In the genomic region with DNA sequence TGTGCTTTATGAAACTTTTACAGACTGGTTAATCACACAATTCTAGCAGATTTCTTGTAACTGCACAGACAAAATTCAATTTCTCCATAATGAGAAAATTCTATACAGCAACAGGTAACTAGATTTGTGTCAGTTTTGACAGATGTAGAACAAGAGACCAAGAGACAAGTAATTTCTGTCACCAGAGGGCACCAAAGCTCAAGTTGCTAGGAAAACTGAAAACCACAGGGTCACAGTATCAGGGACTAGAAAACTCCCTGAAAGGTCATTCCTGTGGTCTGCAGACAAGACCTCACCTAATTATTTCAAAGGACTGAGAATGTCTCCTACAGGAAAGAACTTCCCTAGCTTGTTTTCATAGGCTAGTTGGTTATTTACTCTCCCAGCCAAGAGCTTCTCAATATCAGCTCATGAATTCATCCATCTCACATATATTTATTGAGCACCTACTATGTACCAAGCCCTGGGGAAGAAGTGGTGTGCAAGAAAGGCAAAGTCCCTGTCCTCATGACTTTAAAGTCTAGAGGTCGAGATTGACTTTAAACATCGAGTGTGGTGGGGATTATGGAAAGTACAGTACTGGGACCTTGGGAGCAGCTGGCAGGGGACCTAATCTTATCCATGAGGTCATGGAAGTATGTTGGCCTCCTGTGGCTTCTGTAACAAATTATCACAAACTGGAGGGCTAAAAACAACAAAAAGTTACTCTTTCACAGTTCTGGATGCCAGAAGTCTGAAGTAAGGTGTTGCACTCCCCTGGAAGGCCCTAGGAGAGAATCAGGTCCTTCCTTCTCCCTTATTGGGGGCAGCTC, we compare ENCODE assay signal across 8 cellular contexts. TPM values are rescaled to one million over a fixed set of nuclear protein-coding genes. Genes with fewer than 3 reads are reported as not detected.
DNase-seq lines count a peak whose midpoint lies in the region; ATAC-seq, FAIRE-seq and TF ChIP-seq lines count a peak whose summit lies in the region.

No MANE protein-coding gene starts in this region.

- H3K4me1 ChIP-seq in GM23248 (ENCODE audit: insufficient read depth) (peaks cover 12% of the 10 kb centered on the region), sigmoid colon (no peaks in the 10 kb centered on the region)

- CTCF ChIA-PET in activated naive CD4-positive, alpha-beta T cell treated with anti-CD3 and anti-CD28 coated beads, Interleukin-2, amount 10 ng/mL, durations not matched to agents 7 days and 5 days (lab: Charles Lee) = interaction anchor here (0.7 to 7.2 kb wide), 23 partner anchors 8 to 1006 kb away, joined by 3 to 165 read pairs (median 4); a partner anchor contains a TSS

- intact Hi-C loops in left cardiac atrium (cut with DNase I) (loop anchor here (1.0 to 5.0 kb wide), 3 partner anchors 48 to 519 kb away; no protein-coding TSS in a partner anchor), sigmoid colon (cut with DNase I) (loop anchor here (5.0 kb wide), 1 partner anchor 49 kb away; no protein-coding TSS in a partner anchor)

- ATAC-seq in left cardiac atrium (peak; percentile 51 to 70), GM21529 (IDR thresholded peaks at IDR 0.05; ENCODE audit: unreplicated experiment) (no peak)

- H3K27ac ChIP-seq in GM23248 (no peak overlapping the region), sigmoid colon (no peak overlapping the region), coronary artery (no peak overlapping the region)

- H4K20me1 ChIP-seq in GM23248 (ENCODE audit: insufficient read depth) = no peaks in the 10 kb centered on the region

- 0 out of 2 replicates have a peak, but pooled peaks cover 4% of the 10 kb centered on the region for H3F3A ChIP-seq in GM23248 (ENCODE audit: insufficient read depth)

- FAIRE-seq in D721Med (lab: Jason Lieb, UNC) = peak; percentile 67

- H3K36me3 Mint-ChIP-seq in activated naive CD4-positive, alpha-beta T cell treated with anti-CD3 and anti-CD28 coated beads, Interleukin-2, amount 10 ng/mL, durations not matched to agents 7 days and 5 days = peaks cover 3% of the 10 kb centered on the region

- in situ Hi-C loops in GM23248 (cut with MboI) = no loop called here

- TF ChIP-seq CTCF in D721Med (IDR thresholded peaks at IDR 0.05; ENCODE audit: insufficient read depth, missing control alignments) (peak; percentile 84), sigmoid colon (IDR thresholded peaks at IDR 0.05) (peak in 3 of 4 experiments; percentile 44 to 67 (median 56)), coronary artery (IDR thresholded peaks at IDR 0.05) (no peak)

- H3K27ac Mint-ChIP-seq in activated naive CD4-positive, alpha-beta T cell treated with anti-CD3 and anti-CD28 coated beads, Interleukin-2, amount 10 ng/mL, durations not matched to agents 7 days and 5 days = no peak overlapping the region

- peaks cover 2% of the 10 kb centered on the region for H3K9me3 Mint-ChIP-seq in activated naive CD4-positive, alpha-beta T cell treated with anti-CD3 and anti-CD28 coated beads, Interleukin-2, amount 10 ng/mL, durations not matched to agents 7 days and 5 days

- H3K79me2 ChIP-seq in GM23248 (ENCODE audit: insufficient read depth) = no peaks in the 10 kb centered on the region

- 50 to 58% methylated on average over 2 of the region's 2 CpGs for WGBS in GM23248 (ENCODE audit: low coverage in 1 of 2, low lambda C conversion rate in 2 of 2, missing lambda C conversion rate in 2 of 2), 2 experiments
- 38 to 66% methylated on average over 2 of the region's 2 CpGs for WGBS in sigmoid colon, 2 donors

- no peak for TF ChIP-seq POLR2A in sigmoid colon (IDR thresholded peaks at IDR 0.05)

- H3K9ac ChIP-seq in GM23248 = no peak overlapping the region

- peaks cover 21% of the 10 kb centered on the region for H3K27me3 Mint-ChIP-seq in activated naive CD4-positive, alpha-beta T cell treated with anti-CD3 and anti-CD28 coated beads, Interleukin-2, amount 10 ng/mL, durations not matched to agents 7 days and 5 days

- H3K36me3 ChIP-seq in GM23248 (ENCODE audit: low read depth) (no peaks in the 10 kb centered on the region), sigmoid colon (no peaks in the 10 kb centered on the region)

- H3K4me3 ChIP-seq in GM23248 (no peak overlapping the region), sigmoid colon (no peak overlapping the region), coronary artery (no peak overlapping the region)

- H3K9me2 ChIP-seq in GM23248 (ENCODE audit: insufficient read depth) = no peaks in the 10 kb centered on the region

- H3K9me3 ChIP-seq in GM23248 (ENCODE audit: low read depth) (no peaks in the 10 kb centered on the region), sigmoid colon (no peaks in the 10 kb centered on the region)

- H3K4me1 Mint-ChIP-seq in activated naive CD4-positive, alpha-beta T cell treated with anti-CD3 and anti-CD28 coated beads, Interleukin-2, amount 10 ng/mL, durations not matched to agents 7 days and 5 days = peaks cover 12% of the 10 kb centered on the region

- H3K4me3 Mint-ChIP-seq in activated naive CD4-positive, alpha-beta T cell treated with anti-CD3 and anti-CD28 coated beads, Interleukin-2, amount 10 ng/mL, durations not matched to agents 7 days and 5 days = no peak overlapping the region

- DNase-seq in D721Med (ENCODE audit: insufficient read length, low spot score) (no peak), GM23248 (peak; percentile 68), NCI-H2227 (lab: John Stamatoyannopoulos, UW; ENCODE audit: unreplicated experiment) (peak; percentile 62), left cardiac atrium (no peak), sigmoid colon (no peak), coronary artery (ENCODE audit: low spot score) (no peak)
- peak; percentile 48 for DNase-seq in activated naive CD4-positive, alpha-beta T cell treated with anti-CD3 and anti-CD28 coated beads, Interleukin-2, amount 10 ng/mL, durations not matched to agents 7 days and 5 days

- H3K4me2 ChIP-seq in GM23248 (ENCODE audit: unreplicated experiment) = no peak overlapping the region

- H3K27me3 ChIP-seq in GM23248 (replicated peaks; ENCODE audit: insufficient read depth) (peaks cover 9% of the 10 kb centered on the region), sigmoid colon (no peaks in the 10 kb centered on the region)

- no peak for TF ChIP-seq EP300 in sigmoid colon (IDR thresholded peaks at IDR 0.05)

- no peak overlapping the region for H2AFZ ChIP-seq in GM23248

RNA-seq across cellular contexts. Expression of a gene that starts 47.8 kb away (rescaled TPM):
- total RNA-seq in GM23248 (2014; rRNA removed; shearing (Covaris generic)) = 82.5 and 101 TPM in 2 replicates
- polyA plus RNA-seq in GM23248 (2016; fragmentation: Nextera tagmentation; extraction: Ambion mirVana) = 31.6 and 34.0 TPM in 2 replicates
- total RNA-seq in left cardiac atrium = 10 to 100 TPM; 51.6 to 52.1 TPM
- 100 to 1,000 TPM in 1 of 4 donors, 10 to 100 TPM in 3; 79.2 to 102 (median 82.7) TPM for total RNA-seq in sigmoid colon
- 10 to 100 TPM in 2 of 3 donors, 1 to 10 TPM in 1; 7.9 to 18.6 (median 14.8) TPM for polyA plus RNA-seq in sigmoid colon

Comparison
In these comparisons a context has a peak if more than half of its experiments do, and no peak if none do; other contexts are left out.
1. DNase-seq: peak in GM23248 (single experiment), NCI-H2227 (single experiment) and activated naive CD4-positive, alpha-beta T cell treated with anti-CD3 and anti-CD28 coated beads, Interleukin-2, amount 10 ng/mL, durations not matched to agents 7 days and 5 days (single experiment); none in D721Med (single experiment), left cardiac atrium (single experiment), sigmoid colon (single experiment) and coronary artery (single experiment).